35 cellular contexts compared by ENCODE assay signal in the genomic region with DNA sequence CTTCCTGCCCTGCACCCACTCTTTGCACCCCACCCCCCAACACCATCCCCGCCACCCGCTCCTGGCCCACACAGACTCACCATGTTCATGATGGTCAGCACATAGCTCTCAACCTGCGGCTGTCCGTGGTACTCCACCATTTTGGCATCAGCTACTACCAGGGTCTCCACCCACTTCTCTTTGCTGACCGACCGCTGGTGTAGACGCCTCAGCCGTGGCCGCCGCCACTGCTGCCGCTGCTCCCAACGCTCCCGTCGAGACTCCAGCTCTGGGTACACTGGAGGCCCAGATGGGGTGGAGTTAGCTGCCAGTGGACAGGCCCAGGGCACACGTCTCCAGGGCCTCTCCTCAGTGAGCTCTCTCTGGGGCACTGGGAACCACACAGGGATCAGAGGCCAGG.
"Had no signal": no experiment of that assay in that cellular context is flagged by ENCODE, and none has a peak within 500 bp of the region (broad histone marks: within the 10 kb centered on the region; RNA-seq: fewer than 3 reads in every experiment).

No MANE protein-coding gene starts in this region.

- H3K4me3 Mint-ChIP-seq: activated CD4-positive, alpha-beta T cell treated with anti-CD3 and anti-CD28 coated beads, Interleukin-2, amount 10 ng/mL, durations not matched to agents 24 days and 14 days; activated CD8-positive, alpha-beta T cell treated with anti-CD3 and anti-CD28 coated beads for 36 hours; activated naive CD4-positive, alpha-beta T cell treated with anti-CD3 and anti-CD28 coated beads, Interleukin-2, amount 50 U/mL, for 24 hours; activated naive CD8-positive, alpha-beta T cell treated with anti-CD3 and anti-CD28 coated beads, Interleukin-2, amount 10 ng/mL, durations not matched to agents 7 days and 5 days; activated T-cell treated with anti-CD3 and anti-CD28 coated beads, Interleukin-2, amount 50 U/mL, for 72 hours had no signal

- H3K4me1 ChIP-seq: SJCRH30 had no signal

- H3K4me3 ChIP-seq: ascending aorta, PC-9, SJCRH30, SK-N-MC had no signal

- H3K27me3 Mint-ChIP-seq: activated CD4-positive, alpha-beta T cell treated with anti-CD3 and anti-CD28 coated beads, Interleukin-2, amount 10 ng/mL, durations not matched to agents 24 days and 14 days; activated CD8-positive, alpha-beta T cell treated with anti-CD3 and anti-CD28 coated beads for 36 hours; activated naive CD4-positive, alpha-beta T cell treated with anti-CD3 and anti-CD28 coated beads, Interleukin-2, amount 50 U/mL, for 24 hours had no signal

- H3K27me3 ChIP-seq: ascending aorta, SJCRH30 had no signal

- H3K27ac Mint-ChIP-seq: activated CD4-positive, alpha-beta T cell treated with anti-CD3 and anti-CD28 coated beads, Interleukin-2, amount 10 ng/mL, durations not matched to agents 24 days and 14 days; activated CD8-positive, alpha-beta T cell treated with anti-CD3 and anti-CD28 coated beads for 36 hours; activated naive CD4-positive, alpha-beta T cell treated with anti-CD3 and anti-CD28 coated beads, Interleukin-2, amount 50 U/mL, for 24 hours; activated naive CD8-positive, alpha-beta T cell treated with anti-CD3 and anti-CD28 coated beads, Interleukin-2, amount 10 ng/mL, durations not matched to agents 7 days and 5 days; activated T-cell treated with anti-CD3 and anti-CD28 coated beads, Interleukin-2, amount 50 U/mL, for 72 hours; activated T-helper 2 cell treated with anti-CD3 and anti-CD28 coated beads, Interferon-gamma antibody, Interleukin-2, Interleukin-4, amounts not matched to agents 10 μg/mL and 5 μg/mL and 100 μg/mL, durations not matched to agents 14 hours and 24 hours and 36 hours had no signal

- H3K36me3 Mint-ChIP-seq: activated naive CD4-positive, alpha-beta T cell treated with anti-CD3 and anti-CD28 coated beads, Interleukin-2, amount 50 U/mL, for 24 hours; activated naive CD8-positive, alpha-beta T cell treated with anti-CD3 and anti-CD28 coated beads, Interleukin-2, amount 10 ng/mL, durations not matched to agents 7 days and 5 days had no signal

- H3K9me3 ChIP-seq: ascending aorta, SJCRH30 had no signal

- H3K4me1 Mint-ChIP-seq: activated naive CD4-positive, alpha-beta T cell treated with anti-CD3 and anti-CD28 coated beads, Interleukin-2, amount 50 U/mL, for 24 hours; activated naive CD8-positive, alpha-beta T cell treated with anti-CD3 and anti-CD28 coated beads, Interleukin-2, amount 10 ng/mL, durations not matched to agents 7 days and 5 days had no signal

- ATAC-seq: activated CD8-positive, alpha-beta T cell treated with anti-CD3 and anti-CD28 coated beads for 36 hours; activated T-cell treated with anti-CD3 and anti-CD28 coated beads, Interleukin-2, amount 50 U/mL, for 72 hours had no signal

- H3K9me3 Mint-ChIP-seq: activated CD4-positive, alpha-beta T cell treated with anti-CD3 and anti-CD28 coated beads, Interleukin-2, amount 10 ng/mL, durations not matched to agents 24 days and 14 days; activated CD8-positive, alpha-beta T cell treated with anti-CD3 and anti-CD28 coated beads for 36 hours; activated naive CD4-positive, alpha-beta T cell treated with anti-CD3 and anti-CD28 coated beads, Interleukin-2, amount 50 U/mL, for 24 hours; activated naive CD8-positive, alpha-beta T cell treated with anti-CD3 and anti-CD28 coated beads, Interleukin-2, amount 10 ng/mL, durations not matched to agents 7 days and 5 days; activated T-cell treated with anti-CD3 and anti-CD28 coated beads, Interleukin-2, amount 50 U/mL, for 72 hours; activated T-helper 2 cell treated with anti-CD3 and anti-CD28 coated beads, Interferon-gamma antibody, Interleukin-2, Interleukin-4, amounts not matched to agents 10 μg/mL and 5 μg/mL and 100 μg/mL, durations not matched to agents 14 hours and 24 hours and 36 hours had no signal

- H3K36me3 ChIP-seq: SJCRH30 had no signal

- H3K27ac ChIP-seq: ascending aorta, PC-9, SJCRH30, SK-N-MC, WERI-Rb-1 had no signal

- DNase-seq: activated CD4-positive, alpha-beta T cell treated with anti-CD3 and anti-CD28 coated beads for 1 hour; activated CD4-positive, alpha-beta T cell treated with anti-CD3 and anti-CD28 coated beads, Interleukin-2, amount 10 ng/mL, durations not matched to agents 24 days and 14 days; activated CD4-positive, alpha-beta T cell treated with anti-CD3 and anti-CD28 coated beads, Interleukin-2, amount 50 U/mL, for 4 hours; activated CD4-positive, CD25-positive, alpha-beta regulatory T cell; activated CD8-positive, alpha-beta T cell treated with anti-CD3 and anti-CD28 coated beads for 36 hours; activated gamma-delta T cell; activated naive CD4-positive, alpha-beta T cell treated with Interleukin-2 at 50 U/mL for 16 hours; activated naive CD8-positive, alpha-beta T cell treated with anti-CD3 and anti-CD28 coated beads, Interleukin-2, amount 10 ng/mL, durations not matched to agents 7 days and 5 days; activated T-cell treated with anti-CD3 and anti-CD28 coated beads, Interleukin-2, amount 50 U/mL, for 1 hour; activated T-cell treated with anti-CD3 and anti-CD28 coated beads, Interleukin-2, amount 50 U/mL, for 72 hours; amygdala; Kasumi-1; KG1; MM.1S; MV-4-11; NCI-H1092; NCI-H1417; NCI-H146; NCI-H187; NCI-H2029 treated with DMSO at 0.1 percent for 48 hours; NCI-H2107; NCI-H2171; NCI-H510A; NCI-H526; NCI-H748 treated with DMSO at 0.1 percent for 48 hours; NK-92 treated with Interleukin-12 subunit alpha and Interleukin-12 subunit beta, amount 100 ng/mL, for 24 hours; PC-9; SHP77; SJCRH30; T1000; WERI-Rb-1 had no signal
